Comparison of ENCODE assay signal across 10 cellular contexts in genomic region chr2:152525277-152525838, GRCh38.
A peak's percentile ranks its signal among the peaks of the same experiment; 100 is the strongest.
DNase-seq lines count a peak whose midpoint lies in the region; ATAC-seq and TF ChIP-seq lines count a peak whose summit lies in the region.
"Had no signal": no experiment of that assay in that cellular context is flagged by ENCODE, and none has a peak within 500 bp of the region (broad histone marks: within the 10 kb centered on the region; RNA-seq: fewer than 3 reads in every experiment).

No MANE protein-coding gene starts in this region.

- intact Hi-C loops in activated CD4-positive, alpha-beta T cell treated with anti-CD3 and anti-CD28 coated beads, Interleukin-2, amount 10 ng/mL, durations not matched to agents 24 days and 14 days (cut with micrococcal nuclease): no loop called here

- peaks cover 4% of the 10 kb centered on the region for H3K4me1 Mint-ChIP-seq in activated CD4-positive, alpha-beta T cell treated with anti-CD3 and anti-CD28 coated beads, Interleukin-2, amount 10 ng/mL, durations not matched to agents 24 days and 14 days

- H3K36me3 Mint-ChIP-seq in activated CD4-positive, alpha-beta T cell treated with anti-CD3 and anti-CD28 coated beads, Interleukin-2, amount 10 ng/mL, durations not matched to agents 24 days and 14 days (ENCODE audit: low read depth): no peaks in the 10 kb centered on the region

- DNase-seq in H4 (ENCODE audit: low spot score) (peak; percentile 54), foreskin fibroblast (peak; percentile 83 to 86), pulmonary artery endothelial cell (ENCODE audit: low read depth, low spot score) (peak; percentile 66), NCI-H1048 (lab: John Stamatoyannopoulos, UW) (no peak), GM20000 (ENCODE audit: low spot score) (no peak), NCI-H128 (lab: John Stamatoyannopoulos, UW; ENCODE audit: unreplicated experiment) (no peak)
- DNase-seq in activated CD4-positive, alpha-beta T cell treated with anti-CD3 and anti-CD28 coated beads, Interleukin-2, amount 10 ng/mL, durations not matched to agents 24 days and 14 days: no peak
- DNase-seq: amniotic stem cell, NCI-H1436 treated with DMSO at 0.1 percent for 48 hours had no signal

- no peak for TF ChIP-seq CTCF in foreskin fibroblast (IDR thresholded peaks at IDR 0.05; ENCODE audit: low read depth, low read length)
- no peak for TF ChIP-seq CTCF in GM20000 (IDR thresholded peaks at IDR 0.05; ENCODE audit: extremely low read depth, missing control alignments)

- H3K4me3 ChIP-seq in foreskin fibroblast (ENCODE audit: low read depth in 1 of 2, low read length in 2 of 2): no peak overlapping the region

- peaks cover 8% of the 10 kb centered on the region for H3K27me3 Mint-ChIP-seq in activated CD4-positive, alpha-beta T cell treated with anti-CD3 and anti-CD28 coated beads, Interleukin-2, amount 10 ng/mL, durations not matched to agents 24 days and 14 days

- no peaks in the 10 kb centered on the region for H3K9me3 Mint-ChIP-seq in activated CD4-positive, alpha-beta T cell treated with anti-CD3 and anti-CD28 coated beads, Interleukin-2, amount 10 ng/mL, durations not matched to agents 24 days and 14 days

- no peak overlapping the region for H3K4me3 Mint-ChIP-seq in activated CD4-positive, alpha-beta T cell treated with anti-CD3 and anti-CD28 coated beads, Interleukin-2, amount 10 ng/mL, durations not matched to agents 24 days and 14 days

- ATAC-seq in SK-N-SH treated with all-trans-retinoic acid at 6 μM for 48 hours: peak; percentile 94

- H3K27ac Mint-ChIP-seq in activated CD4-positive, alpha-beta T cell treated with anti-CD3 and anti-CD28 coated beads, Interleukin-2, amount 10 ng/mL, durations not matched to agents 24 days and 14 days: no peak overlapping the region

TF ChIP-seq in SK-N-SH treated with all-trans-retinoic acid at 6 μM for 48 hours, 23 proteins besides CTCF, POLR2A, EP300 and RAD21:
- TF ChIP-seq OSR1 (CRISPR knock-in tag; IDR thresholded peaks at IDR 0.05): no peak
- TF ChIP-seq ISL1 (CRISPR knock-in tag; IDR thresholded peaks at IDR 0.05): no peak
- TF ChIP-seq ARNTL (CRISPR knock-in tag; IDR thresholded peaks at IDR 0.05; ENCODE audit: borderline replicate concordance, low read depth): no peak
- no peak for TF ChIP-seq PPARA (CRISPR knock-in tag; IDR thresholded peaks at IDR 0.05; ENCODE audit: borderline replicate concordance)
- TF ChIP-seq CSDC2 (CRISPR knock-in tag; IDR thresholded peaks at IDR 0.05): no peak
- TF ChIP-seq ZNF565 (CRISPR knock-in tag; conservative IDR thresholded peaks at IDR 0.05; ENCODE audit: low read depth): no peak
- peak; percentile 48; the same call in 1 of the 2 replicates for TF ChIP-seq ZFP30 (CRISPR knock-in tag; IDR thresholded peaks at IDR 0.05)

Comparison
In these comparisons a context has a peak if more than half of its experiments do, and no peak if none do; other contexts are left out.
1. DNase-seq: peak in H4 (single experiment), foreskin fibroblast (2 of 2) and pulmonary artery endothelial cell (single experiment); none in NCI-H1048 (single experiment), GM20000 (single experiment), NCI-H128 (single experiment) and activated CD4-positive, alpha-beta T cell treated with anti-CD3 and anti-CD28 coated beads, Interleukin-2, amount 10 ng/mL, durations not matched to agents 24 days and 14 days (single experiment).